Comparison of ENCODE assay signal across 1 cellular context in genomic region chr11:72746821-72747220, GRCh38.
TF ChIP-seq lines count a peak whose summit lies in the region.

No MANE protein-coding gene starts in this region.

TF ChIP-seq in H1, 55 proteins besides CTCF, POLR2A, EP300 and RAD21:
- TF ChIP-seq KDM4A (IDR thresholded peaks at IDR 0.05; ENCODE audit: low read depth, low read length, severe bottlenecking) (no peak), PHF8 (conservative IDR thresholded peaks at IDR 0.05; ENCODE audit: low read depth, low read length) (no peak), NRF1 (IDR thresholded peaks at IDR 0.05; ENCODE audit: low read depth, low read length) (no peak), FOSL1 (IDR thresholded peaks at IDR 0.05; ENCODE audit: insufficient read depth, low read depth, low read length) (no peak), NANOG (IDR thresholded peaks at IDR 0.05; ENCODE audit: insufficient read depth, low read depth, low read length, poor library complexity, severe bottlenecking) (no peak), CTBP2 (IDR thresholded peaks at IDR 0.05; ENCODE audit: borderline replicate concordance, insufficient read depth, insufficient read length, low read length) (no peak), MAFK (IDR thresholded peaks at IDR 0.05; ENCODE audit: low read depth, low read length) (no peak), SIN3A (conservative IDR thresholded peaks at IDR 0.05 in 1 of 2, IDR thresholded peaks at IDR 0.05 in 1 of 2; ENCODE audit: low read depth in 1 of 2, low read length in 2 of 2) (no peak), CBX8 (IDR thresholded peaks at IDR 0.05; ENCODE audit: borderline replicate concordance, low read depth, low read length) (no peak)
